Comparison of ENCODE assay signal across 8 cellular contexts in the genomic region with DNA sequence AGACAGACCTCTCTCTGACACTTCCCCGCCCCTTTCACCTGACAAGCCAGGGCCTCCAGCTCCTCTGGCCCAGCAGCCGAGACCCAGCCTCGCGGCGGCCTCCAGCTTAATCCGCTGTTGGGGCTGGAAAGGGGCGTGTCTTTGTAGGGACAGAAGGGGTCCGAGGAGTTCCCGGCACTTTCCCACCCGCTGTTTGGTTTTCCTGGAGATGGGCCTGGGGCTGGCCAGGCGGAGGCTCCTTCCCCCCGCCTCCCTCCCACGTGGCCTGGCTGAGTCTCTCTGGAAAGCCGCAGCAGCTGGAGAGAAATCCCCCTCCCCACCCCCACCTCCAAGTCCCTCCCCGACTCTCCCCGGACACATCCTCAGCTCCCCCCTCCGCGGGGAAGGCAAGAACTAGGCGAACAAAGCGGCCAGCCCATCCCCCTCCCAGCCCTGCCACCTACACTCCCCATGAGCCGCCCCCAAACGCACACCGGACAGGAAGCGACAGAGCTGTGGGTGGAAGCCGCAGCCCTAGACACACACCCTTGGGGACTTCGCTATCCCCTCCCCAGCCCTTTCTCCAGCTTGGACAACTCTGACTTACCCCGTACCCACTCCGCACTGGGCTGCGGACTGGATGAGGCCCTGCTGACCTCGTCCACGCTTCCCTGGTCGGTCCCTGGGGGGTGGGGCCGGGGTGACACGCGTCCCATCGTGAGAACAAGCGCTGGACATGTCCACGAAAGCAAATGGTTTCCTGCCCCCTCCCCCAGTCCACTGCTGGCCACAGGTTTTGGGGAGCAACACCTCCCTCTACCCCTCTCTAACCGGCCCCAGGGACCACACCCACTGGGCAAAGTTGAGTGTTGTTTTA. TPM values are rescaled to one million over a fixed set of nuclear protein-coding genes. Genes with fewer than 3 reads are reported as not detected.
DNase-seq lines count a peak whose midpoint lies in the region; ATAC-seq and TF ChIP-seq lines count a peak whose summit lies in the region.

No MANE protein-coding gene starts in this region.

- peak overlapping the region; percentile 51 for H3K4me3 ChIP-seq in AG09309 (ENCODE audit: control insufficient read depth, low read depth, low read length)

- POLR2A ChIA-PET in activated CD4-positive, alpha-beta memory T cell treated with anti-CD3 and anti-CD28 coated beads for 36 hours (lab: Charles Lee), result interaction anchor here (0.6 to 0.9 kb wide), 3 partner anchors 95 to 357 kb away, joined by 3 read pairs; a partner anchor contains a TSS

- intact Hi-C loops in activated CD4-positive, alpha-beta memory T cell treated with anti-CD3 and anti-CD28 coated beads for 36 hours (cut with micrococcal nuclease), result no loop called here
- intact Hi-C loops in head of caudate nucleus (cut with DNase I), result no loop called here

- TF ChIP-seq CTCF in AG09309 (IDR thresholded peaks at IDR 0.05; ENCODE audit: control insufficient read depth, insufficient read depth, low read depth, low read length, missing control alignments) (no peak), omental fat pad (IDR thresholded peaks at IDR 0.05) (no peak)

- H3K36me3 Mint-ChIP-seq in activated CD4-positive, alpha-beta memory T cell treated with anti-CD3 and anti-CD28 coated beads for 36 hours, result peaks cover 1% of the 10 kb centered on the region

- ATAC-seq in omental fat pad (ENCODE audit: low FRiP score) (peak; percentile 24), HG03439 (IDR thresholded peaks at IDR 0.05; ENCODE audit: unreplicated experiment) (no peak)

- no peaks in the 10 kb centered on the region for H3K9me3 Mint-ChIP-seq in activated CD4-positive, alpha-beta memory T cell treated with anti-CD3 and anti-CD28 coated beads for 36 hours

- peaks cover 10% of the 10 kb centered on the region for H3K4me1 Mint-ChIP-seq in activated CD4-positive, alpha-beta memory T cell treated with anti-CD3 and anti-CD28 coated beads for 36 hours (ENCODE audit: low read depth)

- peaks cover 54% of the 10 kb centered on the region for H3K27me3 Mint-ChIP-seq in activated CD4-positive, alpha-beta memory T cell treated with anti-CD3 and anti-CD28 coated beads for 36 hours

- DNase-seq in AG09309 (ENCODE audit: low read depth), result no peak
- DNase-seq in GM19238 (ENCODE audit: insufficient read length, low spot score), result peak; percentile 53
- peak; percentile 32 for DNase-seq in activated CD4-positive, alpha-beta memory T cell treated with anti-CD3 and anti-CD28 coated beads for 36 hours
- DNase-seq in head of caudate nucleus, result peak in 22 of 42 donors; percentile 9 to 73 (median 26)
- DNase-seq in omental fat pad (ENCODE audit: low spot score), result no peak
- no peak for DNase-seq in HT-29 (ENCODE audit: low spot score)
- no peak for DNase-seq in stimulated activated CD4-positive, alpha-beta T cell treated with anti-CD3 and anti-CD28 coated beads, Interleukin-4, amount 100 ng/mL, for 24 hours

- peak overlapping the region; percentile 71 for H3K4me3 Mint-ChIP-seq in activated CD4-positive, alpha-beta memory T cell treated with anti-CD3 and anti-CD28 coated beads for 36 hours

- CTCF ChIA-PET in activated CD4-positive, alpha-beta memory T cell treated with anti-CD3 and anti-CD28 coated beads for 36 hours (lab: Charles Lee), result interaction anchor here (1.1 to 3.3 kb wide), 4 partner anchors 12 to 37 kb away, joined by 3 to 23 read pairs (median 6); no protein-coding TSS in a partner anchor

- H3K27ac Mint-ChIP-seq in activated CD4-positive, alpha-beta memory T cell treated with anti-CD3 and anti-CD28 coated beads for 36 hours, result no peak overlapping the region

RNA-seq across cellular contexts. Expression of a gene that starts 1.2 kb away (rescaled TPM):
- under 1 TPM; 0.10 to 0.17 TPM for total RNA-seq in activated CD4-positive, alpha-beta memory T cell treated with anti-CD3 and anti-CD28 coated beads for 36 hours
- 10 to 100 TPM in 1 of 4 donors, 1 to 10 TPM in 1, under 1 TPM in 2; 0.25 to 11.3 (median 1.1) TPM for total RNA-seq in omental fat pad
- not detected in 2 replicates for total RNA-seq in HT-29 (2014; rRNA removed; shearing (Covaris generic))

RNA-seq across cellular contexts. Expression of a gene that starts 43.8 kb away (rescaled TPM):
- total RNA-seq in activated CD4-positive, alpha-beta memory T cell treated with anti-CD3 and anti-CD28 coated beads for 36 hours, result not detected
- total RNA-seq in omental fat pad, result not detected
- not detected in 2 replicates for total RNA-seq in HT-29 (2014; rRNA removed; shearing (Covaris generic))

Comparison
In these comparisons a context has a peak if more than half of its experiments do, and no peak if none do; other contexts are left out.
1. DNase-seq: peak in GM19238 (single experiment), activated CD4-positive, alpha-beta memory T cell treated with anti-CD3 and anti-CD28 coated beads for 36 hours (single experiment) and head of caudate nucleus (22 of 42); none in AG09309 (single experiment), omental fat pad (single experiment), HT-29 (single experiment) and stimulated activated CD4-positive, alpha-beta T cell treated with anti-CD3 and anti-CD28 coated beads, Interleukin-4, amount 100 ng/mL, for 24 hours (single experiment).